Comparison of ENCODE assay signal across 28 cellular contexts in the genomic region with DNA sequence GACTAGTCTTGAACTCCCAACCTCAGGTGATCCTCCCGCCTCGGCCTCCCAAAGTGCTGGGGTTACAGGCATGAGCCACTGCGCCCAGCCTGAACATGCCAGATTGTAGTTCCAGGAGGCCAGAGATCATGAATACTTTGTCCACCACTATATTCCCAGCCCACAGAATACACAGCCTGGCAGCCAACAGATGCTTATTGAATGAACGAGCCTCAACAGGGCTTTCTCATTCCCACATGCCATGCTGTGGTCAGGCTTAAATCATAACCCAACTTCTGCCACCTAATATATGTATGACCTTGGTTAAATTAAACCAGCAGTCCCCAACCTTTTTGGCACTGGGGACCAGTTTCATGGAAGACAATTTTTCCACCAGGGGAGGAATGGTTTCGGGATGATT.
"Had no signal": no experiment of that assay in that cellular context is flagged by ENCODE, and none has a peak within 500 bp of the region (broad histone marks: within the 10 kb centered on the region; RNA-seq: fewer than 3 reads in every experiment).

No MANE protein-coding gene starts in this region.

- H3K27me3 ChIP-seq: neutrophil, pancreas, right lobe of liver, sigmoid colon, spleen, suprapubic skin, testis, transverse colon, upper lobe of right lung, uterus had no signal

- DNase-seq: naive B cell; naive thymus-derived CD8-positive, alpha-beta T cell; nephron progenitor cell; nucleus accumbens; pancreas; retina; right cardiac atrium; right lobe of liver; sigmoid colon; spleen; stimulated activated CD4-positive, alpha-beta T cell treated with anti-CD3 and anti-CD28 coated beads, Interleukin-12 subunit alpha, Interleukin-12 subunit beta, amount 100 ng/mL, for 4 hours; stimulated activated CD4-positive, alpha-beta T cell treated with anti-CD3 and anti-CD28 coated beads, Interleukin-1b, Interleukin-23, amount 100 ng/mL, for 48 hours; stimulated activated CD4-positive, alpha-beta T cell treated with anti-CD3 and anti-CD28 coated beads, Interleukin-4, amount 100 ng/mL, for 1 hour; stimulated activated CD4-positive, alpha-beta T cell treated with anti-CD3 and anti-CD28 coated beads, Interleukin-4, amount 100 ng/mL, for 4 hours; stimulated activated CD8-positive, alpha-beta memory T cell treated with anti-CD3 and anti-CD28 coated beads, Interleukin-4, amount 100 ng/mL, for 48 hours; stimulated activated naive CD8-positive, alpha-beta T cell treated with anti-CD3 and anti-CD28 coated beads, Interleukin-15, amount 100 ng/mL, for 72 hours; stimulated activated naive CD8-positive, alpha-beta T cell treated with anti-CD3 and anti-CD28 coated beads, Interleukin-15, Interleukin-2, amounts not matched to agents 100 U/mL and 50 U/mL, for 24 hours; substantia nigra; testis; transverse colon; upper lobe of right lung; uterus had no signal

- H3K36me3 ChIP-seq: neutrophil, pancreas, prostate gland, right lobe of liver, sigmoid colon, suprapubic skin, tibial artery, transverse colon, upper lobe of right lung, uterus had no signal

- H3K4me1 ChIP-seq: prostate gland, uterus had no signal

- H3K27ac ChIP-seq: neutrophil, pancreas, prostate gland, right lobe of liver, sigmoid colon, skin epidermis, spleen, suprapubic skin, testis, tibial artery, transverse colon, upper lobe of right lung, uterus had no signal

- H3K4me2 ChIP-seq: smooth muscle cell had no signal

- H3K4me3 ChIP-seq: pancreas, prostate gland, right lobe of liver, sigmoid colon, skin epidermis, smooth muscle cell, spleen, suprapubic skin, testis, tibial artery, transverse colon, upper lobe of right lung, uterus had no signal

- H3K9me3 ChIP-seq: neutrophil, pancreas, prostate gland, right lobe of liver, sigmoid colon, spleen, suprapubic skin, testis, tibial artery, transverse colon, upper lobe of right lung, uterus had no signal
